In genomic region chr4:182944484-182945227, GRCh38 we compare ENCODE assay signal across 28 cellular contexts.
"Had no signal": no experiment of that assay in that cellular context is flagged by ENCODE, and none has a peak within 500 bp of the region (broad histone marks: within the 10 kb centered on the region; RNA-seq: fewer than 3 reads in every experiment).

No MANE protein-coding gene starts in this region.

- H3K27me3 ChIP-seq: ascending aorta, breast epithelium, colonic mucosa, esophagus squamous epithelium had no signal

- H3K9me3 ChIP-seq: ascending aorta, breast epithelium, colonic mucosa, esophagus squamous epithelium, gastroesophageal sphincter had no signal

- H3K4me3 ChIP-seq: ascending aorta, breast epithelium, cardiac muscle cell, colonic mucosa, esophagus squamous epithelium, gastroesophageal sphincter had no signal

- H3K27ac ChIP-seq: ascending aorta, breast epithelium, cardiac muscle cell, colonic mucosa, epithelial cell of prostate, esophagus squamous epithelium, gastroesophageal sphincter had no signal

- DNase-seq: activated CD4-positive, alpha-beta memory T cell treated with anti-CD3 and anti-CD28 coated beads, Interleukin-2, amount 10 ng/mL, durations not matched to agents 7 days and 5 days; activated CD4-positive, alpha-beta T cell treated with anti-CD3 and anti-CD28 coated beads for 4 hours; activated CD4-positive, alpha-beta T cell treated with anti-CD3 and anti-CD28 coated beads, Interleukin-2, amount 10 ng/mL, durations not matched to agents 7 days and 5 days; activated CD4-positive, alpha-beta T cell treated with anti-CD3 and anti-CD28 coated beads, Interleukin-2, amount 50 U/mL, for 4 hours; activated CD4-positive, CD25-positive, alpha-beta regulatory T cell; activated CD4-positive, CD25-positive, alpha-beta regulatory T cell treated with anti-CD3 and anti-CD28 coated beads, Interleukin-2, amount 50 U/mL, for 72 hours; activated CD8-positive, alpha-beta memory T cell treated with anti-CD3 and anti-CD28 coated beads, Interleukin-2, amount 50 U/mL, for 48 hours; activated gamma-delta T cell; activated naive CD4-positive, alpha-beta T cell; activated naive CD4-positive, alpha-beta T cell treated with anti-CD3 and anti-CD28 coated beads, Interleukin-2, amount 10 ng/mL, durations not matched to agents 7 days and 5 days; activated naive CD8-positive, alpha-beta T cell treated with anti-CD3 and anti-CD28 coated beads, Interleukin-2, amount 10 ng/mL, durations not matched to agents 7 days and 5 days; activated T-cell treated with anti-CD3 and anti-CD28 coated beads for 4 hours; activated T-cell treated with anti-CD3 and anti-CD28 coated beads, Interleukin-2, amount 50 U/mL, for 24 hours; activated T-cell treated with anti-CD3 and anti-CD28 coated beads, Interleukin-2, amount 50 U/mL, for 72 hours; central memory CD4-positive, alpha-beta T cell; cerebellar nuclear complex; colonic mucosa; effector CD8-positive, alpha-beta T cell; esophagus squamous epithelium; foreskin melanocyte had no signal

- FAIRE-seq: endometrium, endothelial cell of umbilical vein had no signal

- H3K36me3 ChIP-seq: ascending aorta, breast epithelium, cardiac muscle cell, colonic mucosa, esophagus squamous epithelium, gastroesophageal sphincter had no signal

- ATAC-seq: activated naive CD4-positive, alpha-beta T cell treated with anti-CD3 and anti-CD28 coated beads, Interleukin-2, amount 50 U/mL, for 72 hours; activated T-cell treated with anti-CD3 and anti-CD28 coated beads, Interleukin-2, amount 50 U/mL, for 72 hours; gastroesophageal sphincter had no signal

- H3K4me1 ChIP-seq: ascending aorta, breast epithelium, colonic mucosa, esophagus squamous epithelium, gastroesophageal sphincter had no signal
